Comparison of ENCODE assay signal across 21 cellular contexts in genomic region chr17:62802531-62803205, GRCh38. TPM values are rescaled to one million over a fixed set of nuclear protein-coding genes. Genes with fewer than 3 reads are reported as not detected.
DNase-seq lines count a peak whose midpoint lies in the region; ATAC-seq and TF ChIP-seq lines count a peak whose summit lies in the region.
"Had no signal": no experiment of that assay in that cellular context is flagged by ENCODE, and none has a peak within 500 bp of the region (broad histone marks: within the 10 kb centered on the region; RNA-seq: fewer than 3 reads in every experiment).

No MANE protein-coding gene starts in this region.

- no peak overlapping the region for H3K4me3 ChIP-seq in BLaER1 treated with 17β-estradiol and CSF1 and Interleukin-3, amounts not matched to agents 10 nM and 100 nM
- H3K4me3 ChIP-seq in stomach: no peak overlapping the region
- H3K4me3 ChIP-seq: colonic mucosa, GM23338, left lung had no signal

- H3K9me3 ChIP-seq in BLaER1 treated with 17β-estradiol and CSF1 and Interleukin-3, amounts not matched to agents 10 nM and 100 nM (replicated peaks in 1 of 11): no peaks in the 10 kb centered on the region
- H3K9me3 ChIP-seq in H9 (ENCODE audit: control insufficient read depth, low read depth, low read length) (no peaks in the 10 kb centered on the region), stomach (no peaks in the 10 kb centered on the region)
- H3K9me3 ChIP-seq: colonic mucosa, left lung had no signal

- H2BK15ac ChIP-seq in H9 (ENCODE audit: low read depth, low read length): no peak overlapping the region

- H3K4ac ChIP-seq in H9 (ENCODE audit: low read depth, low read length): no peak overlapping the region

- no peak overlapping the region for H2AK5ac ChIP-seq in H9 (ENCODE audit: insufficient read length, low read length)

- H4K5ac ChIP-seq in H9 (ENCODE audit: insufficient read length, low read depth, low read length): no peak overlapping the region

- TF ChIP-seq POLR2A in stomach (IDR thresholded peaks at IDR 0.05): no peak

- H4K91ac ChIP-seq in H9 (ENCODE audit: insufficient read length, low read depth, low read length): no peak overlapping the region

- no CpG with 5 or more reads among the region's 10 CpGs for WGBS in H9 (ENCODE audit: extremely low coverage, insufficient read length, low lambda C conversion rate)
- 71 to 80% (median 78%) methylated on average over 10 of the region's 10 CpGs for WGBS in stomach, 5 donors

- 0 out of 7 replicates have a peak overlapping the region, but pooled peaks of 1 of the 3 experiments have one; percentile 14 for H3K27ac Mint-ChIP-seq in H9
- H3K27ac Mint-ChIP-seq: activated naive CD4-positive, alpha-beta T cell treated with anti-CD3 and anti-CD28 coated beads, Interleukin-2, amount 50 U/mL, for 72 hours; GM23338 had no signal

- no peak overlapping the region for H2BK5ac ChIP-seq in H9 (ENCODE audit: insufficient read length, low read length)

- no peak overlapping the region for H3K27ac ChIP-seq in BLaER1 treated with 17β-estradiol and CSF1 and Interleukin-3, amounts not matched to agents 10 nM and 100 nM
- no peak overlapping the region for H3K27ac ChIP-seq in H9 (ENCODE audit: insufficient read length, low read depth, low read length)
- H3K27ac ChIP-seq in stomach: no peak overlapping the region
- H3K27ac ChIP-seq: colonic mucosa, foreskin keratinocyte, left lung, VCaP had no signal

- no peak overlapping the region for H3K18ac ChIP-seq in H9 (ENCODE audit: insufficient read length, low read depth, low read length)

- no peaks in the 10 kb centered on the region for H3K36me3 Mint-ChIP-seq in H9 (ENCODE audit: insufficient read depth in 1 of 3, low read depth in 3 of 3)
- H3K36me3 Mint-ChIP-seq: activated naive CD4-positive, alpha-beta T cell treated with anti-CD3 and anti-CD28 coated beads, Interleukin-2, amount 50 U/mL, for 72 hours; brain had no signal

- H3K27me3 ChIP-seq in BLaER1 treated with 17β-estradiol and CSF1 and Interleukin-3, amounts not matched to agents 10 nM and 100 nM: no peaks in the 10 kb centered on the region
- H3K27me3 ChIP-seq in H9 (ENCODE audit: insufficient read depth, low read length) (no peaks in the 10 kb centered on the region), stomach (peaks cover 0 to 37% (median 6%) of the 10 kb centered on the region in 3 donors)
- H3K27me3 ChIP-seq: colonic mucosa, foreskin keratinocyte had no signal

- H3K23ac ChIP-seq in H9 (ENCODE audit: insufficient read length, low read depth, low read length): no peak overlapping the region

- no peak overlapping the region for H2BK20ac ChIP-seq in H9 (ENCODE audit: low read depth, low read length, poor library complexity, severe bottlenecking)

- H3K23me2 ChIP-seq in H9 (ENCODE audit: insufficient read length, low read depth, low read length, poor library complexity, severe bottlenecking): peaks cover 1% of the 10 kb centered on the region

- H2BK12ac ChIP-seq in H9 (ENCODE audit: insufficient read length, low read depth, low read length): no peak overlapping the region

- DNase-seq in H9: peak; percentile 27
- DNase-seq in NCI-H69 (lab: John Stamatoyannopoulos, UW): peak; percentile 61
- peak; percentile 48 for DNase-seq in left kidney (ENCODE audit: low read depth, low spot score)
- no peak for DNase-seq in AML-193 (lab: John Stamatoyannopoulos, UW)
- no peak for DNase-seq in stomach
- DNase-seq: activated CD4-positive, alpha-beta T cell treated with anti-CD3 and anti-CD28 coated beads, Interleukin-2, amount 50 U/mL, for 48 hours; activated T-cell treated with anti-CD3 and anti-CD28 coated beads, Interleukin-2, amount 50 U/mL, for 48 hours; colonic mucosa; foreskin keratinocyte; left lung; NCI-H82; occipital lobe; stimulated activated CD4-positive, alpha-beta T cell treated with anti-CD3 and anti-CD28 coated beads, Interleukin-4, amount 100 ng/mL, for 1 hour had no signal

- H3T11ph ChIP-seq in H9 (ENCODE audit: low read length): no peak overlapping the region

- H2AFZ ChIP-seq in H9 (ENCODE audit: low read length): no peak overlapping the region
- H2AFZ ChIP-seq: GM23338 had no signal

- no peaks in the 10 kb centered on the region for H3K36me3 ChIP-seq in BLaER1 treated with 17β-estradiol and CSF1 and Interleukin-3, amounts not matched to agents 10 nM and 100 nM
- no peaks in the 10 kb centered on the region for H3K36me3 ChIP-seq in stomach
- H3K36me3 ChIP-seq: colonic mucosa, left lung had no signal

- peaks cover 8 to 28% (median 19%) of the 10 kb centered on the region in 10 experiments; a peak in 18 of 20 replicates for H3K4me1 ChIP-seq in BLaER1 treated with 17β-estradiol and CSF1 and Interleukin-3, amounts not matched to agents 10 nM and 100 nM
- H3K4me1 ChIP-seq in H9 (ENCODE audit: insufficient read depth, low read length): no peaks in the 10 kb centered on the region
- peaks cover 1 to 9% (median 8%) of the 10 kb centered on the region in 4 donors for H3K4me1 ChIP-seq in stomach
- H3K4me1 ChIP-seq: foreskin keratinocyte had no signal

- no peak overlapping the region for H3K56ac ChIP-seq in H9 (ENCODE audit: insufficient read length, low read depth, low read length)

- H2BK120ac ChIP-seq in H9 (ENCODE audit: low read depth, low read length, poor library complexity, severe bottlenecking): no peak overlapping the region

- H3K79me2 ChIP-seq in H9 (ENCODE audit: insufficient read depth, low read length): no peaks in the 10 kb centered on the region

- H3K4me3 Mint-ChIP-seq in H9: no peak overlapping the region
- H3K4me3 Mint-ChIP-seq: GM23338, IgD-negative memory B cell had no signal

- peak overlapping the region; percentile 48 for H3K14ac ChIP-seq in H9 (ENCODE audit: insufficient read depth, low read length)

- no peaks in the 10 kb centered on the region for H3K79me1 ChIP-seq in H9 (ENCODE audit: insufficient read depth, low read depth, low read length, poor library complexity, severe bottlenecking)

- no peak for TF ChIP-seq EP300 in stomach (IDR thresholded peaks at IDR 0.05)

- TF ChIP-seq CTCF in H9 (conservative IDR thresholded peaks at IDR 0.05) (no peak), stomach (IDR thresholded peaks at IDR 0.05) (no peak)

- no peak for ATAC-seq in GM18858 (IDR thresholded peaks at IDR 0.05; ENCODE audit: unreplicated experiment)
- ATAC-seq: activated naive CD4-positive, alpha-beta T cell treated with anti-CD3 and anti-CD28 coated beads, Interleukin-2, amount 50 U/mL, for 72 hours; foreskin keratinocyte; GM23338; left lung had no signal

- no peaks in the 10 kb centered on the region for H3K9me3 Mint-ChIP-seq in H9
- H3K9me3 Mint-ChIP-seq: activated naive CD4-positive, alpha-beta T cell treated with anti-CD3 and anti-CD28 coated beads, Interleukin-2, amount 50 U/mL, for 72 hours; GM23338 had no signal

- H3K4me1 Mint-ChIP-seq in H9: peaks cover 24 to 27% of the 10 kb centered on the region in 2 experiments

- no peaks in the 10 kb centered on the region; a peak in 1 of 22 replicates for H4K20me1 ChIP-seq in BLaER1 treated with 17β-estradiol and CSF1 and Interleukin-3, amounts not matched to agents 10 nM and 100 nM
- H4K20me1 ChIP-seq in H9 (ENCODE audit: control insufficient read depth, insufficient read depth, insufficient read length): no peaks in the 10 kb centered on the region

- H4K8ac ChIP-seq in H9 (replicated peaks; ENCODE audit: insufficient read length, low read depth, low read length): no peak overlapping the region

- H3K9ac ChIP-seq in BLaER1 treated with 17β-estradiol and CSF1 and Interleukin-3, amounts not matched to agents 10 nM and 100 nM: no peak overlapping the region
- no peak overlapping the region for H3K9ac ChIP-seq in H9 (ENCODE audit: extremely low read depth, insufficient read length, low read length)

- intact Hi-C loops in stomach (cut with DNase I; ENCODE audit: low total_unique reads): no loop called here

- H3K27me3 Mint-ChIP-seq in H9 (ENCODE audit: low read depth): peaks cover 4% of the 10 kb centered on the region
- H3K27me3 Mint-ChIP-seq: brain had no signal

- H3K4me2 ChIP-seq in BLaER1 treated with 17β-estradiol and CSF1 and Interleukin-3, amounts not matched to agents 10 nM and 100 nM: peak overlapping the region; percentile 6 to 74 (median 58); a peak in 21 of 22 replicates
- H3K4me2 ChIP-seq in H9 (ENCODE audit: insufficient read depth, insufficient read length, low read length): no peak overlapping the region
- H3K4me2 ChIP-seq: GM23338 had no signal

RNA-seq across cellular contexts. Expression of gene MARCHF10, which starts 5.4 kb away (rescaled TPM):
- total RNA-seq in H9 (2021) (0.39 TPM in 1 of 2 replicates, not detected in the other), stomach (under 1 TPM in 1 of 5 donors, not detected in 4; 0.89 TPM)
- under 1 TPM in 1 of 3 donors, not detected in 2; 0.31 TPM for polyA plus RNA-seq in stomach
- total RNA-seq: activated naive CD4-positive, alpha-beta T cell treated with anti-CD3 and anti-CD28 coated beads, Interleukin-2, amount 50 U/mL, for 72 hours; colonic mucosa; foreskin keratinocyte; GM23338; RPMI7951 had no signal

Comparison
In these comparisons a context has a peak if more than half of its experiments do, and no peak if none do; other contexts are left out.
1. DNase-seq: peak in H9 (single experiment), NCI-H69 (single experiment) and left kidney (single experiment); none in AML-193 (0 of 2) and stomach (single experiment).